17 cellular contexts compared by ENCODE assay signal in the genomic region with DNA sequence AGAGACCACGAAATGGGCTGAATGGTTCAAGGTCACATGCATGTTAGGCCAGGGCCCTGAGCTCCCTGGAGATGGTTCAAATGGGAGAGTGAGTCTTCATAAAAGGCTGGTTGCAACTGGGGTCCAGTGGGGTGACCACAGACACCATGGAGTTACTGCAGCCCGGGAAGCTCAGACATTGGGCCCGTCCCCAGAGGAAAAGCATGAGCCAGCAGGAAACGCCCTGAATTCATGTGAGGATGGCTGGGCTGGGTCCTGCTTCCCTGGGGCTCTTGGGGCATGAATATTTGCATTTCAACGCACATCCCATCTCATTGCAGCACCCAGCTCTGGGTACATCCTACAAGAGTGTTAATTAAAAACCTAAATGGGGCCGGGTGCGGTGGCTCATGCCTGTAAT.
A peak's percentile ranks its signal among the peaks of the same experiment; 100 is the strongest.
DNase-seq lines count a peak whose midpoint lies in the region; ATAC-seq, FAIRE-seq and TF ChIP-seq lines count a peak whose summit lies in the region.
"Had no signal": no experiment of that assay in that cellular context is flagged by ENCODE, and none has a peak within 500 bp of the region (broad histone marks: within the 10 kb centered on the region; RNA-seq: fewer than 3 reads in every experiment).

No MANE protein-coding gene starts in this region.

- DNase-seq in cardiac septum (ENCODE audit: low spot score) (peak; percentile 47), Right ventricle myocardium superior (no peak), kidney (peak; percentile 27), sigmoid colon (peak; percentile 35), iPS-NIHi7 (ENCODE audit: extremely low spot score) (no peak), cerebellar cortex (ENCODE audit: low spot score) (no peak)
- DNase-seq: Calu3; CD8-positive, alpha-beta T cell; DMS79 treated with DMSO at 0.1 percent for 48 hours; GF-D8; H9 had no signal

- FAIRE-seq in kidney (lab: Jason Lieb, UNC) = no peak
- FAIRE-seq: A549, H1 had no signal

- no peak overlapping the region for H3K4me3 ChIP-seq in kidney (ENCODE audit: low read length in 2 of 2)
- H3K4me3 ChIP-seq in sigmoid colon = no peak overlapping the region
- H3K4me3 ChIP-seq: A549, BLaER1 had no signal

- no peaks in the 10 kb centered on the region for H3K27me3 ChIP-seq in sigmoid colon
- H3K27me3 ChIP-seq: BLaER1 had no signal

- WGBS in sigmoid colon, 2 donors = 66 to 73% methylated on average over 7 of the region's 7 CpGs

- intact Hi-C loops in cardiac septum (cut with DNase I) (no loop called here), Right ventricle myocardium superior (cut with DNase I) (no loop called here), kidney (cut with DNase I) (no loop called here), sigmoid colon (cut with DNase I) (no loop called here)

- H3K9ac ChIP-seq in kidney (ENCODE audit: low read length in 2 of 2) = no peak overlapping the region
- H3K9ac ChIP-seq: BLaER1 had no signal

- no peaks in the 10 kb centered on the region for H3K36me3 ChIP-seq in kidney (ENCODE audit: control insufficient read depth in 1 of 2, insufficient read depth in 2 of 2, low read length in 2 of 2)
- no peaks in the 10 kb centered on the region for H3K36me3 ChIP-seq in sigmoid colon
- H3K36me3 ChIP-seq: BLaER1 had no signal

- no peak for TF ChIP-seq EP300 in sigmoid colon (IDR thresholded peaks at IDR 0.05)

- TF ChIP-seq POLR2A in sigmoid colon (IDR thresholded peaks at IDR 0.05) = no peak

- H3K9me3 ChIP-seq in kidney (ENCODE audit: control insufficient read depth in 1 of 2, low read length in 2 of 2) (no peaks in the 10 kb centered on the region), sigmoid colon (peaks cover 0 to under 1% (median 0%) of the 10 kb centered on the region in 4 donors)
- H3K9me3 ChIP-seq: A549 had no signal

- H3K4me1 ChIP-seq in kidney (ENCODE audit: control insufficient read depth in 1 of 2, insufficient read depth in 1 of 2, low read depth in 1 of 2, low read length in 2 of 2) (no peaks in the 10 kb centered on the region), sigmoid colon (no peaks in the 10 kb centered on the region)
- H3K4me1 ChIP-seq: A549 had no signal

- H3K27ac ChIP-seq in kidney (ENCODE audit: low read depth in 2 of 2, low read length in 2 of 2) (no peak overlapping the region), sigmoid colon (no peak overlapping the region)
- H3K27ac ChIP-seq: 22Rv1, A549, BLaER1, HL-60 had no signal

- TF ChIP-seq CTCF in kidney (IDR thresholded peaks at IDR 0.05; ENCODE audit: borderline replicate concordance, extremely low read depth, insufficient read depth) (no peak), sigmoid colon (IDR thresholded peaks at IDR 0.05) (no peak)

- ATAC-seq in Right ventricle myocardium superior (ENCODE audit: poor library complexity) (no peak), HG02610 (IDR thresholded peaks at IDR 0.05; ENCODE audit: unreplicated experiment) (no peak)
- ATAC-seq: A549; CD8-positive, alpha-beta T cell had no signal

Comparison
In these comparisons a context has a peak if more than half of its experiments do, and no peak if none do; other contexts are left out.
1. DNase-seq: peak in cardiac septum (single experiment), kidney (single experiment) and sigmoid colon (single experiment); none in Right ventricle myocardium superior (single experiment), iPS-NIHi7 (single experiment) and cerebellar cortex (single experiment).